In the genomic region with DNA sequence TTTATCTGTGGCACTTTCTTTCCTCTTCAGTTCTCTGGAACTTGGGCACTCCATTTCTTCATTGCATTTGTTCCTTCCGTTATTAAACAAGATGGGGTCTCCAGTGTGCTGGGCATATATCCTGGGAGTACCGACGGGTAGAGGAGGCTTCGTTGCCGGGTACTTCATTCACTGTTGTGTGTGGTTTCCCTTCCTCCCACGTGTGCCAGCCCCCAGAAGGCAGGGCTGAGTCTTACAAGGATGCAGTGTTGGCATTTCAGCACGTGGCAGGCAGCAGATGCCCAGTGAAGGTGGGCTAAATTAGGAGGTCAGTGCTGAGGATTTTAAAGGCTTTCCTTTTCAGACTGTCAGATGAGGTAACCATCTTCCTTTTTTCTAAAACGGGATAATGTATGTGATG, we compare ENCODE assay signal across 23 cellular contexts. TPM values are rescaled to one million over a fixed set of nuclear protein-coding genes. Genes with fewer than 3 reads are reported as not detected.
DNase-seq lines count a peak whose midpoint lies in the region; ATAC-seq, FAIRE-seq and TF ChIP-seq lines count a peak whose summit lies in the region.
"Had no signal": no experiment of that assay in that cellular context is flagged by ENCODE, and none has a peak within 500 bp of the region (broad histone marks: within the 10 kb centered on the region; RNA-seq: fewer than 3 reads in every experiment).

No MANE protein-coding gene starts in this region.

- dilution Hi-C loops in IMR-90 (cut with HindIII; ENCODE audit: low sequenced_read_pairs, unreplicated experiment): no loop called here

- no peak overlapping the region for H3K4ac ChIP-seq in IMR-90 (ENCODE audit: low read depth, low read length)

- no peaks in the 10 kb centered on the region for H3K79me2 ChIP-seq in astrocyte (ENCODE audit: insufficient read depth, low read length)

- H3K36me3 ChIP-seq in IMR-90 (ENCODE audit: control insufficient read depth, insufficient read depth, low read length): peaks cover 3% of the 10 kb centered on the region; the same call in 1 of the 2 replicates
- no peaks in the 10 kb centered on the region for H3K36me3 ChIP-seq in astrocyte (ENCODE audit: insufficient read depth, low read length)
- H3K36me3 ChIP-seq in upper lobe of left lung: no peaks in the 10 kb centered on the region
- H3K36me3 ChIP-seq: brain microvascular endothelial cell had no signal

- H3K9me3 Mint-ChIP-seq in activated naive CD4-positive, alpha-beta T cell treated with anti-CD3 and anti-CD28 coated beads for 36 hours: peaks cover 3% of the 10 kb centered on the region
- H3K9me3 Mint-ChIP-seq in activated naive CD4-positive, alpha-beta T cell treated with anti-CD3 and anti-CD28 coated beads, Interleukin-2, amount 50 U/mL, for 72 hours: peaks cover 6 to 9% of the 10 kb centered on the region in 2 donors
- H3K9me3 Mint-ChIP-seq in astrocyte (ENCODE audit: unreplicated experiment): no peaks in the 10 kb centered on the region
- H3K9me3 Mint-ChIP-seq: GM23338 had no signal

- no peak overlapping the region for H3K56ac ChIP-seq in IMR-90 (ENCODE audit: extremely low read depth, insufficient read depth, low read length)

- H3K14ac ChIP-seq in IMR-90 (replicated peaks; ENCODE audit: low read depth, low read length): no peak overlapping the region

- BruUV-seq in IMR-90 (replicated peaks; lab: Mats Ljungman, UMichigan): no TSS peak

- in situ Hi-C loops in IMR-90 (cut with MboI; ENCODE audit: low sequenced_read_pairs): no loop called here

- H3K4me3 ChIP-seq in IMR-90 (ENCODE audit: insufficient read depth, low read depth, low read length) (no peak overlapping the region), astrocyte (ENCODE audit: insufficient read depth, low read depth, low read length) (no peak overlapping the region), upper lobe of left lung (no peak overlapping the region)
- H3K4me3 ChIP-seq: GM23338, lower lobe of right lung had no signal

- no peak for ATAC-seq in activated naive CD4-positive, alpha-beta T cell treated with anti-CD3 and anti-CD28 coated beads, Interleukin-2, amount 50 U/mL, for 72 hours
- ATAC-seq in IMR-90 (ENCODE audit: low read depth) (no peak), sciatic nerve (peak; percentile 8), upper lobe of left lung (ENCODE audit: low FRiP score in 2 of 2) (no peak)
- ATAC-seq: esophagus mucosa, GM23338, lower lobe of right lung, PC-3 had no signal

- peaks cover 42% of the 10 kb centered on the region for H3K4me1 Mint-ChIP-seq in activated naive CD4-positive, alpha-beta T cell treated with anti-CD3 and anti-CD28 coated beads for 36 hours (ENCODE audit: low read depth)
- peaks cover 2% of the 10 kb centered on the region for H3K4me1 Mint-ChIP-seq in astrocyte (ENCODE audit: low read depth, unreplicated experiment)

- no peak overlapping the region for H2AFZ ChIP-seq in IMR-90 (replicated peaks; ENCODE audit: low read length, poor library complexity)
- H2AFZ ChIP-seq in astrocyte (ENCODE audit: low read depth, low read length): no peak overlapping the region
- H2AFZ ChIP-seq: GM23338 had no signal

- peaks cover 10% of the 10 kb centered on the region; the same call in 1 of the 2 replicates for H3K9me1 ChIP-seq in IMR-90 (ENCODE audit: insufficient read depth, low read length)

- H3K27me3 ChIP-seq in IMR-90 (ENCODE audit: control insufficient read depth, insufficient read depth, low read length) (no peaks in the 10 kb centered on the region), astrocyte (ENCODE audit: insufficient read depth, low read length) (no peaks in the 10 kb centered on the region), upper lobe of left lung (no peaks in the 10 kb centered on the region)
- H3K27me3 ChIP-seq: brain microvascular endothelial cell had no signal

- H3K4me2 ChIP-seq in IMR-90 (ENCODE audit: low read depth, low read length): no peak overlapping the region
- peak overlapping the region; percentile 24 for H3K4me2 ChIP-seq in astrocyte (ENCODE audit: low read length)
- H3K4me2 ChIP-seq: GM23338 had no signal

- POLR2A ChIA-PET in IMR-90 (lab: Charles Lee; ENCODE audit: unreplicated experiment): no interaction called here

- TF ChIP-seq RAD21 in IMR-90 (IDR thresholded peaks at IDR 0.05; ENCODE audit: low read length): no peak

- no peak overlapping the region for H2BK120ac ChIP-seq in IMR-90 (ENCODE audit: low read depth, low read length)

- 93% methylated on average over 5 of the region's 8 CpGs; no CpG with 5 or more reads in 1 of the 2 experiments for WGBS in IMR-90 (ENCODE audit: extremely low coverage in 2 of 2, insufficient read length in 1 of 2), 2 experiments
- 52 to 61% methylated on average over 8 of the region's 8 CpGs for WGBS in upper lobe of left lung, 2 donors

- H3K27ac ChIP-seq in IMR-90 (ENCODE audit: insufficient read depth, low read length) (no peak overlapping the region), astrocyte (ENCODE audit: low read depth, low read length) (no peak overlapping the region), upper lobe of left lung (no peak overlapping the region)
- H3K27ac ChIP-seq: brain microvascular endothelial cell, lower lobe of right lung had no signal

- intact Hi-C loops in activated naive CD4-positive, alpha-beta T cell treated with anti-CD3 and anti-CD28 coated beads for 36 hours (cut with micrococcal nuclease): no loop called here
- intact Hi-C loops in IMR-90 (cut with micrococcal nuclease): no loop called here
- intact Hi-C loops in sciatic nerve (cut with DNase I): no loop called here

- TF ChIP-seq CTCF in IMR-90 (conservative IDR thresholded peaks at IDR 0.05; ENCODE audit: low read depth, low read length) (no peak), astrocyte (IDR thresholded peaks at IDR 0.05; ENCODE audit: insufficient read depth, low read depth, low read length) (no peak), upper lobe of left lung (IDR thresholded peaks at IDR 0.05) (no peak)

- H3K27ac Mint-ChIP-seq in activated naive CD4-positive, alpha-beta T cell treated with anti-CD3 and anti-CD28 coated beads for 36 hours: peak overlapping the region; percentile 4
- H3K27ac Mint-ChIP-seq in activated naive CD4-positive, alpha-beta T cell treated with anti-CD3 and anti-CD28 coated beads, Interleukin-2, amount 50 U/mL, for 72 hours: no peak overlapping the region
- H3K27ac Mint-ChIP-seq in astrocyte (ENCODE audit: unreplicated experiment): no peak overlapping the region
- H3K27ac Mint-ChIP-seq: GM23338 had no signal

- H3K9ac ChIP-seq in IMR-90 (ENCODE audit: low read depth, low read length) (no peak overlapping the region), astrocyte (ENCODE audit: low read length) (no peak overlapping the region)

- H3K9me3 ChIP-seq in IMR-90 (ENCODE audit: control insufficient read depth, insufficient read depth, low read length) (no peaks in the 10 kb centered on the region), astrocyte (ENCODE audit: insufficient read depth, low read depth, low read length) (no peaks in the 10 kb centered on the region), upper lobe of left lung (no peaks in the 10 kb centered on the region)
- H3K9me3 ChIP-seq: lower lobe of right lung had no signal

- H3K4me1 ChIP-seq in IMR-90 (ENCODE audit: control insufficient read depth, insufficient read depth, low read length) (peaks cover 5% of the 10 kb centered on the region; the same call in 1 of the 2 replicates), astrocyte (ENCODE audit: insufficient read depth, low read length) (no peaks in the 10 kb centered on the region), upper lobe of left lung (peaks cover 0 to 19% (median 2%) of the 10 kb centered on the region in 4 donors)

- H3K18ac ChIP-seq in IMR-90 (ENCODE audit: low read depth, low read length): no peak overlapping the region

- no peak overlapping the region for H2BK15ac ChIP-seq in IMR-90 (ENCODE audit: low read depth, low read length)

- CTCF ChIA-PET in activated naive CD4-positive, alpha-beta T cell treated with anti-CD3 and anti-CD28 coated beads for 36 hours (lab: Charles Lee): no interaction called here
- CTCF ChIA-PET in IMR-90 (lab: Yijun Ruan, JAX): no interaction called here

- H3K36me3 Mint-ChIP-seq in activated naive CD4-positive, alpha-beta T cell treated with anti-CD3 and anti-CD28 coated beads for 36 hours (ENCODE audit: low read depth): peaks cover 4% of the 10 kb centered on the region
- H3K36me3 Mint-ChIP-seq in activated naive CD4-positive, alpha-beta T cell treated with anti-CD3 and anti-CD28 coated beads, Interleukin-2, amount 50 U/mL, for 72 hours: peaks cover 6 to 7% of the 10 kb centered on the region in 2 donors
- peaks cover 8% of the 10 kb centered on the region for H3K36me3 Mint-ChIP-seq in astrocyte (ENCODE audit: low read depth, unreplicated experiment)

- H2BK20ac ChIP-seq in IMR-90 (ENCODE audit: low read depth, low read length): no peak overlapping the region

- H3K23ac ChIP-seq in IMR-90 (ENCODE audit: low read depth, low read length): 0 out of 2 replicates have a peak overlapping the region, but pooled peaks have one; percentile 20

- H4K5ac ChIP-seq in IMR-90 (ENCODE audit: low read depth, low read length): no peak overlapping the region

- no peaks in the 10 kb centered on the region for H3K27me3 Mint-ChIP-seq in activated naive CD4-positive, alpha-beta T cell treated with anti-CD3 and anti-CD28 coated beads for 36 hours (ENCODE audit: low read depth)
- H3K27me3 Mint-ChIP-seq in astrocyte (ENCODE audit: low read depth, unreplicated experiment): no peaks in the 10 kb centered on the region

- no peak overlapping the region for H2AK5ac ChIP-seq in IMR-90 (ENCODE audit: low read depth, low read length)

- H3K4me3 Mint-ChIP-seq in activated naive CD4-positive, alpha-beta T cell treated with anti-CD3 and anti-CD28 coated beads for 36 hours: no peak overlapping the region
- H3K4me3 Mint-ChIP-seq in astrocyte (ENCODE audit: unreplicated experiment): no peak overlapping the region
- H3K4me3 Mint-ChIP-seq: GM23338 had no signal

- no peak overlapping the region for H2AK9ac ChIP-seq in IMR-90 (replicated peaks; ENCODE audit: low read depth, low read length, poor library complexity)

- no peak for TF ChIP-seq EP300 in upper lobe of left lung (IDR thresholded peaks at IDR 0.05)

- FAIRE-seq in astrocyte (lab: Jason Lieb, UNC): no peak
- FAIRE-seq: colon, GM18507 had no signal

- TF ChIP-seq POLR2A in IMR-90 (IDR thresholded peaks at IDR 0.05; ENCODE audit: low read depth, low read length) (no peak), upper lobe of left lung (IDR thresholded peaks at IDR 0.05) (no peak)

- peaks cover 30 to 81% of the 10 kb centered on the region in 2 experiments for H3K79me1 ChIP-seq in IMR-90 (ENCODE audit: low read depth in 1 of 2, low read length in 2 of 2)

- no peak overlapping the region for H4K91ac ChIP-seq in IMR-90 (ENCODE audit: insufficient read depth, low read depth, low read length)

- no peak for DNase-seq in activated naive CD4-positive, alpha-beta T cell treated with anti-CD3 and anti-CD28 coated beads for 36 hours
- DNase-seq in activated naive CD4-positive, alpha-beta T cell treated with anti-CD3 and anti-CD28 coated beads, Interleukin-2, amount 50 U/mL, for 72 hours (ENCODE audit: low spot score in 2 of 2): no peak
- DNase-seq in IMR-90: no peak
- no peak for DNase-seq in astrocyte (ENCODE audit: low read depth)
- DNase-seq in sciatic nerve (ENCODE audit: low spot score): no peak
- no peak for DNase-seq in NCI-H748 treated with DMSO at 0.1 percent for 48 hours (lab: John Stamatoyannopoulos, UW)
- no peak for DNase-seq in upper lobe of left lung
- DNase-seq: activated CD4-positive, alpha-beta T cell treated with anti-CD3 and anti-CD28 coated beads for 48 hours; DMS 273 treated with DMSO at 0.1 percent for 48 hours; effector memory CD4-positive, alpha-beta T cell; islet precursor cell; lower lobe of right lung; NCI-H1048; NCI-H1930; NCI-H345; PC-3; Right ventricle myocardium superior; T-helper 1 cell had no signal

- H4K8ac ChIP-seq in IMR-90 (ENCODE audit: low read depth in 2 of 2, low read length in 2 of 2): no peak overlapping the region

- H4K20me1 ChIP-seq in IMR-90 (ENCODE audit: insufficient read depth, low read length) (peaks cover 23% of the 10 kb centered on the region), astrocyte (ENCODE audit: insufficient read depth, low read length) (peaks cover 4% of the 10 kb centered on the region)

- no peak overlapping the region for H2BK5ac ChIP-seq in IMR-90 (ENCODE audit: low read depth, low read length, poor library complexity, severe bottlenecking)

RNA-seq across cellular contexts. Expression of gene MGAT5, which starts 58.6 kb away (rescaled TPM):
- 10 to 100 TPM; 11.6 to 13.0 TPM for total RNA-seq in activated naive CD4-positive, alpha-beta T cell treated with anti-CD3 and anti-CD28 coated beads for 36 hours
- total RNA-seq in activated naive CD4-positive, alpha-beta T cell treated with anti-CD3 and anti-CD28 coated beads, Interleukin-2, amount 50 U/mL, for 72 hours: 10 to 100 TPM; 11.8 to 13.2 TPM
- total RNA-seq in IMR-90 (2012; rRNA removed): 47.8 and 59.9 TPM in 2 replicates
- 20.2 and 22.9 TPM in 2 replicates for polyA plus RNA-seq in IMR-90 (2012; rRNA removed)
- polyA plus RNA-seq in IMR-90 (2012; cell fraction: cytosol; rRNA removed): 16.0 and 23.2 TPM in 2 replicates
- 7.9 and 19.2 TPM in 2 replicates for polyA plus RNA-seq in IMR-90 (2012; cell fraction: nucleus; rRNA removed; ENCODE audit: low replicate concordance)
- total RNA-seq in astrocyte: 78.6 and 80.2 TPM in 2 replicates
- 49.6 TPM for total RNA-seq in sciatic nerve
- total RNA-seq in upper lobe of left lung: 10 to 100 TPM; 25.3 to 65.5 (median 41.3) TPM
